In genomic region chr12:116177017-116177416, GRCh38 we compare ENCODE assay signal across 1 cellular context.
TF ChIP-seq lines count a peak whose summit lies in the region.

No MANE protein-coding gene starts in this region.

TF ChIP-seq in K562, 482 proteins besides CTCF, POLR2A, EP300 and RAD21 (continued from another document and continues in another):
- TF ChIP-seq FOXK2 (conservative IDR thresholded peaks at IDR 0.05 in 1 of 2, IDR thresholded peaks at IDR 0.05 in 1 of 2; ENCODE audit: low read depth in 2 of 2), result no peak
- TF ChIP-seq SETDB1 (IDR thresholded peaks at IDR 0.05; ENCODE audit: low read length), result no peak
- TF ChIP-seq RREB1 (CRISPR knock-in tag; IDR thresholded peaks at IDR 0.05), result no peak
- no peak for TF ChIP-seq RBM22 (IDR thresholded peaks at IDR 0.05; ENCODE audit: low read depth, low read length, poor library complexity, severe bottlenecking)
- TF ChIP-seq STAT6 (CRISPR knock-in tag; IDR thresholded peaks at IDR 0.05), result no peak
- no peak for TF ChIP-seq ZKSCAN8 (CRISPR knock-in tag; IDR thresholded peaks at IDR 0.05)
- TF ChIP-seq GTF2E2 (tag; IDR thresholded peaks at IDR 0.05), result no peak
- no peak for TF ChIP-seq MXD1 (CRISPR knock-in tag; IDR thresholded peaks at IDR 0.05; ENCODE audit: borderline replicate concordance, poor library complexity, severe bottlenecking)
- no peak for TF ChIP-seq KLF16 (IDR thresholded peaks at IDR 0.05)
- no peak for TF ChIP-seq DEAF1 (CRISPR knock-in tag; IDR thresholded peaks at IDR 0.05)
- TF ChIP-seq CBFB (CRISPR knock-in tag; IDR thresholded peaks at IDR 0.05), result no peak
- no peak for TF ChIP-seq KLF10 (CRISPR knock-in tag; IDR thresholded peaks at IDR 0.05)
- TF ChIP-seq SAP30 (IDR thresholded peaks at IDR 0.05; ENCODE audit: borderline replicate concordance, insufficient read depth, low read depth, low read length, poor library complexity, severe bottlenecking), result no peak
- no peak for TF ChIP-seq ZNF280B (CRISPR knock-in tag; IDR thresholded peaks at IDR 0.05)
- TF ChIP-seq ZBTB26 (CRISPR knock-in tag; IDR thresholded peaks at IDR 0.05), result no peak
- TF ChIP-seq MAFF (IDR thresholded peaks at IDR 0.05; ENCODE audit: low read length), result peak; percentile 41; the same call in 1 of the 2 replicates
- no peak for TF ChIP-seq ZNF174 (CRISPR knock-in tag; IDR thresholded peaks at IDR 0.05)
- no peak for TF ChIP-seq BCL6 (CRISPR knock-in tag; IDR thresholded peaks at IDR 0.05)
- TF ChIP-seq ZNF445 (CRISPR knock-in tag; IDR thresholded peaks at IDR 0.05; ENCODE audit: low read depth), result no peak
- no peak for TF ChIP-seq CUX1 (CRISPR knock-in tag; IDR thresholded peaks at IDR 0.05)
- no peak for TF ChIP-seq HLTF (IDR thresholded peaks at IDR 0.05)
- no peak; the same call in 1 of the 2 replicates for TF ChIP-seq SOX6 (IDR thresholded peaks at IDR 0.05)
- TF ChIP-seq NR2F6 (CRISPR knock-in tag; IDR thresholded peaks at IDR 0.05), result no peak
- TF ChIP-seq ZNF197 (CRISPR knock-in tag; IDR thresholded peaks at IDR 0.05; ENCODE audit: low read depth), result no peak
- TF ChIP-seq KDM1A (IDR thresholded peaks at IDR 0.05), result peak in 1 of 2 experiments; percentile 8; a peak in 1 of 4 replicates
- TF ChIP-seq MECOM (CRISPR knock-in tag; IDR thresholded peaks at IDR 0.05), result no peak
